In genomic region chr1:167734227-167734626, GRCh38 we compare ENCODE assay signal across 21 cellular contexts. TPM values are rescaled to one million over a fixed set of nuclear protein-coding genes. Genes with fewer than 3 reads are reported as not detected.
DNase-seq lines count a peak whose midpoint lies in the region; ATAC-seq, FAIRE-seq and TF ChIP-seq lines count a peak whose summit lies in the region.
"Had no signal": no experiment of that assay in that cellular context is flagged by ENCODE, and none has a peak within 500 bp of the region (broad histone marks: within the 10 kb centered on the region; RNA-seq: fewer than 3 reads in every experiment).

No MANE protein-coding gene starts in this region.

- no peak overlapping the region for H3K56ac ChIP-seq in H1 (replicated peaks; ENCODE audit: insufficient read length, low read depth, low read length)

- peaks cover 3% of the 10 kb centered on the region for H3F3A ChIP-seq in smooth muscle cell (ENCODE audit: low read depth)

- H3K4ac ChIP-seq in H1 (replicated peaks; ENCODE audit: insufficient read length, low read depth, low read length) = no peak overlapping the region
- H3K4ac ChIP-seq in trophoblast cell (ENCODE audit: low read depth, low read length) = peak overlapping the region; percentile 37

- TF ChIP-seq RAD21 in HepG2 (CRISPR knock-in tag; IDR thresholded peaks at IDR 0.05) (no peak), H1 (IDR thresholded peaks at IDR 0.05 in 1 of 2, conservative IDR thresholded peaks at IDR 0.05 in 1 of 2; ENCODE audit: low read depth in 2 of 2, low read length in 2 of 2) (no peak)

- no peak overlapping the region for H2BK5ac ChIP-seq in H1 (ENCODE audit: low read depth, low read length)
- no peak overlapping the region for H2BK5ac ChIP-seq in trophoblast cell (ENCODE audit: low read depth, low read length, poor library complexity)

- H3K36me3 ChIP-seq in HepG2 (replicated peaks in 1 of 2; ENCODE audit: control insufficient read depth in 1 of 2, insufficient read depth in 2 of 2, low read length in 2 of 2) (peaks cover 1 to 11% of the 10 kb centered on the region in 2 experiments; a peak in 2 of 5 replicates), right lobe of liver (no peaks in the 10 kb centered on the region), H1 (ENCODE audit: control insufficient read depth in 2 of 4, insufficient read depth in 4 of 4, low read length in 3 of 4) (peaks cover 0 to 9% (median 4%) of the 10 kb centered on the region in 4 experiments; a peak in 4 of 8 replicates), trophoblast cell (ENCODE audit: control insufficient read depth in 1 of 2, insufficient read depth in 2 of 2, low read length in 2 of 2) (peaks cover 15 to 38% of the 10 kb centered on the region in 2 experiments), smooth muscle cell (ENCODE audit: low read depth) (peaks cover 12% of the 10 kb centered on the region)

- FAIRE-seq in HepG2 (lab: Jason Lieb, UNC) (no peak), H1 (lab: Jason Lieb, UNC) (no peak)
- FAIRE-seq: A549, D721Med, G401.6, GM12891, GM19239 had no signal

- peaks cover 35% of the 10 kb centered on the region for H3K4me1 ChIP-seq in HepG2 (ENCODE audit: insufficient read depth, low read length)
- no peaks in the 10 kb centered on the region for H3K4me1 ChIP-seq in right lobe of liver
- peaks cover 0 to 2% (median 1%) of the 10 kb centered on the region in 4 experiments; a peak in 3 of 7 replicates for H3K4me1 ChIP-seq in H1 (replicated peaks in 1 of 4; ENCODE audit: control insufficient read depth in 3 of 4, insufficient read depth in 4 of 4, low read length in 3 of 4)
- peaks cover 6 to 13% of the 10 kb centered on the region in 2 experiments for H3K4me1 ChIP-seq in trophoblast cell (ENCODE audit: control insufficient read depth in 1 of 2, insufficient read depth in 2 of 2, low read length in 2 of 2)
- H3K4me1 ChIP-seq in smooth muscle cell (ENCODE audit: low read depth) = no peaks in the 10 kb centered on the region
- H3K4me1 ChIP-seq: A549 had no signal

- H3K18ac ChIP-seq in H1 (ENCODE audit: extremely low read depth, low read length) = no peak overlapping the region
- no peak overlapping the region for H3K18ac ChIP-seq in trophoblast cell (ENCODE audit: low read length)

- H4K5ac ChIP-seq in H1 (ENCODE audit: insufficient read length, low read depth, low read length) = no peak overlapping the region

- no peak overlapping the region for H2BK20ac ChIP-seq in H1 (ENCODE audit: low read length)

- H3K4me3 ChIP-seq in HepG2 (replicated peaks in 1 of 3; ENCODE audit: insufficient read depth in 1 of 3, low read depth in 2 of 3, low read length in 3 of 3) = no peak overlapping the region
- no peak overlapping the region for H3K4me3 ChIP-seq in right lobe of liver
- H3K4me3 ChIP-seq in H1 (ENCODE audit: extremely low read depth in 1 of 4, insufficient read depth in 2 of 4, low read depth in 3 of 4, low read length in 4 of 4) = no peak overlapping the region
- H3K4me3 ChIP-seq in trophoblast cell (ENCODE audit: low read depth, low read length) = no peak overlapping the region
- H3K4me3 ChIP-seq in smooth muscle cell = no peak overlapping the region
- H3K4me3 ChIP-seq: A549; BLaER1 treated with 17β-estradiol and CSF1 and Interleukin-3, amounts not matched to agents 10 nM and 100 nM had no signal

- H4K8ac ChIP-seq in H1 (ENCODE audit: extremely low read depth, insufficient read depth, low read length) (no peak overlapping the region), trophoblast cell (ENCODE audit: low read depth, low read length) (no peak overlapping the region)

- TF ChIP-seq EP300 in HepG2 (IDR thresholded peaks at IDR 0.05; ENCODE audit: low read depth in 2 of 2, low read length in 2 of 2) (no peak), HepG2 (CRISPR knock-in tag; IDR thresholded peaks at IDR 0.05; ENCODE audit: borderline replicate concordance) (no peak), H1 (IDR thresholded peaks at IDR 0.05; ENCODE audit: borderline replicate concordance in 1 of 2, low read depth in 2 of 2, low read length in 2 of 2) (no peak)

- no peaks in the 10 kb centered on the region for H3K23me2 ChIP-seq in H1 (ENCODE audit: low read depth, low read length)

- ATAC-seq in HepG2 = no peak
- ATAC-seq in right lobe of liver = no peak
- ATAC-seq: A549; CD8-positive, alpha-beta T cell had no signal

- in situ Hi-C loops in HepG2 (cut with HindIII; ENCODE audit: extremely low pct_ligation_motif_present, low pct_unique_long_range_greater_than_20kb) = no loop called here

- H3K79me1 ChIP-seq in H1 (ENCODE audit: low read depth, low read length) (peaks cover 10% of the 10 kb centered on the region), trophoblast cell (ENCODE audit: low read length) (no peaks in the 10 kb centered on the region)

- H3K27me3 ChIP-seq in HepG2 (ENCODE audit: control insufficient read depth in 1 of 2, insufficient read depth in 2 of 2, low read length in 2 of 2) = no peaks in the 10 kb centered on the region
- no peaks in the 10 kb centered on the region for H3K27me3 ChIP-seq in right lobe of liver
- no peaks in the 10 kb centered on the region for H3K27me3 ChIP-seq in H1 (replicated peaks in 1 of 4; ENCODE audit: control insufficient read depth in 3 of 4, extremely low read depth in 1 of 4, insufficient read depth in 3 of 4, low read length in 3 of 4)
- no peaks in the 10 kb centered on the region for H3K27me3 ChIP-seq in trophoblast cell (ENCODE audit: insufficient read depth, low read length)
- no peaks in the 10 kb centered on the region for H3K27me3 ChIP-seq in smooth muscle cell (ENCODE audit: low read depth)
- H3K27me3 ChIP-seq: BLaER1 treated with 17β-estradiol and CSF1 and Interleukin-3, amounts not matched to agents 10 nM and 100 nM had no signal

- no peak overlapping the region for H3K14ac ChIP-seq in H1 (ENCODE audit: insufficient read length)
- H3K14ac ChIP-seq in trophoblast cell (ENCODE audit: low read length) = no peak overlapping the region

- no peaks in the 10 kb centered on the region for H3K9me3 ChIP-seq in HepG2 (ENCODE audit: low read length)
- no peaks in the 10 kb centered on the region for H3K9me3 ChIP-seq in right lobe of liver
- H3K9me3 ChIP-seq in H1 (ENCODE audit: insufficient read depth in 2 of 2, low read depth in 1 of 2, low read length in 1 of 2) = peaks cover 0 to 4% of the 10 kb centered on the region in 2 experiments; a peak in 1 of 4 replicates
- H3K9me3 ChIP-seq in trophoblast cell (ENCODE audit: insufficient read depth, low read depth, low read length) = no peaks in the 10 kb centered on the region
- no peaks in the 10 kb centered on the region for H3K9me3 ChIP-seq in smooth muscle cell (replicated peaks; ENCODE audit: low read depth)
- H3K9me3 ChIP-seq: Caco-2 had no signal

- no peak overlapping the region for H4K12ac ChIP-seq in trophoblast cell (ENCODE audit: low read depth, low read length)

- no peak overlapping the region for H2BK15ac ChIP-seq in H1 (ENCODE audit: low read length)

- H2BK12ac ChIP-seq in H1 (ENCODE audit: low read depth, low read length) (no peak overlapping the region), trophoblast cell (ENCODE audit: low read length) (no peak overlapping the region)

- intact Hi-C loops in HepG2 (cut with micrococcal nuclease; ENCODE audit: unreplicated experiment) = no loop called here
- intact Hi-C loops in right lobe of liver (cut with DNase I) = no loop called here

- TF ChIP-seq CTCF in HepG2 (CRISPR knock-in tag; IDR thresholded peaks at IDR 0.05) (no peak), right lobe of liver (IDR thresholded peaks at IDR 0.05) (no peak), H1 (IDR thresholded peaks at IDR 0.05; ENCODE audit: control extremely low read depth in 1 of 3, insufficient read depth in 1 of 3, low read depth in 1 of 3, low read length in 3 of 3) (no peak), smooth muscle cell (IDR thresholded peaks at IDR 0.05; ENCODE audit: borderline replicate concordance, insufficient read depth, poor library complexity, severe bottlenecking) (no peak)

- no peak overlapping the region for H3K4me2 ChIP-seq in HepG2 (ENCODE audit: low read depth, low read length)
- H3K4me2 ChIP-seq in H1 (ENCODE audit: insufficient read depth in 1 of 2, low read depth in 2 of 2, low read length in 2 of 2) = no peak overlapping the region
- H3K4me2 ChIP-seq in trophoblast cell (ENCODE audit: low read length) = no peak overlapping the region
- no peak overlapping the region for H3K4me2 ChIP-seq in smooth muscle cell
- H3K4me2 ChIP-seq: A549; BLaER1 treated with 17β-estradiol and CSF1 and Interleukin-3, amounts not matched to agents 10 nM and 100 nM had no signal

- H3K9ac ChIP-seq in HepG2 (ENCODE audit: insufficient read depth, low read depth, low read length) = no peak overlapping the region
- H3K9ac ChIP-seq in H1 (replicated peaks in 1 of 4; ENCODE audit: extremely low read depth in 1 of 4, low read depth in 3 of 4, low read length in 3 of 4) = no peak overlapping the region
- no peak overlapping the region for H3K9ac ChIP-seq in trophoblast cell (ENCODE audit: low read length)
- H3K9ac ChIP-seq in smooth muscle cell (ENCODE audit: low read depth) = no peak overlapping the region
- H3K9ac ChIP-seq: BLaER1 treated with 17β-estradiol and CSF1 and Interleukin-3, amounts not matched to agents 10 nM and 100 nM had no signal

- H3K79me2 ChIP-seq in HepG2 (ENCODE audit: insufficient read depth, low read length) (peaks cover 45% of the 10 kb centered on the region), H1 (ENCODE audit: control insufficient read depth in 1 of 2, insufficient read depth in 2 of 2, low read length in 2 of 2) (peaks cover 0 to 77% of the 10 kb centered on the region in 2 experiments; a peak in 2 of 4 replicates), trophoblast cell (ENCODE audit: control insufficient read depth, insufficient read depth, low read length, poor library complexity) (peaks cover 41% of the 10 kb centered on the region), smooth muscle cell (ENCODE audit: low read depth) (peaks cover 100% of the 10 kb centered on the region)

- H4K20me1 ChIP-seq in HepG2 (ENCODE audit: insufficient read depth, low read length) = 0 out of 2 replicates have a peak, but pooled peaks cover 5% of the 10 kb centered on the region
- peaks cover 1 to 20% of the 10 kb centered on the region in 2 experiments for H4K20me1 ChIP-seq in H1 (replicated peaks in 1 of 2; ENCODE audit: control insufficient read depth in 1 of 2, insufficient read depth in 2 of 2, low read length in 2 of 2)
- H4K20me1 ChIP-seq in smooth muscle cell (ENCODE audit: low read depth) = peaks cover 100% of the 10 kb centered on the region

- no TSS peak for BruUV-seq in HepG2 (replicated peaks; lab: Mats Ljungman, UMichigan)

- no peak overlapping the region for H2AK5ac ChIP-seq in H1 (ENCODE audit: low read depth, low read length)
- H2AK5ac ChIP-seq in trophoblast cell (ENCODE audit: low read length) = no peak overlapping the region

- H2BK120ac ChIP-seq in H1 (replicated peaks; ENCODE audit: low read depth, low read length) = no peak overlapping the region
- no peak overlapping the region for H2BK120ac ChIP-seq in trophoblast cell (ENCODE audit: insufficient read depth, low read length, poor library complexity)

- no peak overlapping the region for H4K91ac ChIP-seq in H1 (replicated peaks; ENCODE audit: insufficient read length, low read length)
- H4K91ac ChIP-seq in trophoblast cell (ENCODE audit: low read depth, low read length) = no peak overlapping the region

- H2AFZ ChIP-seq in HepG2 (ENCODE audit: low read length) = no peak overlapping the region
- no peak overlapping the region for H2AFZ ChIP-seq in H1 (ENCODE audit: low read length)
- H2AFZ ChIP-seq in trophoblast cell (ENCODE audit: insufficient read depth, low read length, poor library complexity) = no peak overlapping the region
- H2AFZ ChIP-seq in smooth muscle cell (ENCODE audit: low read depth) = no peak overlapping the region

- POLR2A ChIA-PET in HepG2 (lab: Yijun Ruan, JAX) = no interaction called here
- POLR2A ChIA-PET in H1 (lab: Charles Lee; ENCODE audit: partially characterized antibody) = no interaction called here

- H3K27ac ChIP-seq in HepG2 (ENCODE audit: extremely low read length, insufficient read depth, low read length) = no peak overlapping the region
- no peak overlapping the region for H3K27ac ChIP-seq in right lobe of liver
- no peak overlapping the region for H3K27ac ChIP-seq in H1 (ENCODE audit: low read depth, low read length)
- H3K27ac ChIP-seq in trophoblast cell (ENCODE audit: low read depth, low read length) = no peak overlapping the region
- H3K27ac ChIP-seq in smooth muscle cell (ENCODE audit: low read depth) = no peak overlapping the region
- H3K27ac ChIP-seq: 22Rv1; A549; BLaER1 treated with 17β-estradiol and CSF1 and Interleukin-3, amounts not matched to agents 10 nM and 100 nM; C4-2B had no signal

- DNase-seq in HepG2 (ENCODE audit: low spot score) (no peak), right lobe of liver (no peak), H1 (ENCODE audit: low read depth in 1 of 2, low spot score in 2 of 2) (no peak), trophoblast cell (no peak), HCEC 1CT (no peak), smooth muscle cell (lab: John Stamatoyannopoulos, UW; ENCODE audit: unreplicated experiment) (no peak)
- DNase-seq: AML-193; Caco-2; Calu3; CD4-positive, alpha-beta T cell; CD8-positive, alpha-beta T cell; DMS79 treated with DMSO at 0.1 percent for 48 hours; GF-D8 had no signal

- WGBS in HepG2 (ENCODE audit: low lambda C conversion rate) = 98% methylated on average over 4 of the region's 4 CpGs
- 95% methylated on average over 2 of the region's 4 CpGs for WGBS in right lobe of liver (ENCODE audit: insufficient coverage, low coverage, low lambda C conversion rate, missing lambda C conversion rate)
- WGBS in H1 (ENCODE audit: extremely low coverage in 1 of 2, insufficient coverage in 1 of 2, insufficient read length in 1 of 2, insufficient replicate concordance in 2 of 2, low coverage in 1 of 2, low lambda C conversion rate in 2 of 2, missing lambda C conversion rate in 1 of 2), 2 experiments = 91% methylated on average over 4 of the region's 4 CpGs; no CpG with 5 or more reads in 1 of the 2 experiments
- no CpG with 5 or more reads among the region's 4 CpGs for WGBS in trophoblast cell (ENCODE audit: extremely low coverage, insufficient coverage, insufficient read length)
- 97% methylated on average over 4 of the region's 4 CpGs for WGBS in smooth muscle cell (ENCODE audit: low lambda C conversion rate)

- no peak for TF ChIP-seq POLR2A in HepG2 (IDR thresholded peaks at IDR 0.05; ENCODE audit: insufficient read depth in 1 of 2, low read depth in 2 of 2, low read length in 2 of 2)
- no peak for TF ChIP-seq POLR2A in right lobe of liver (IDR thresholded peaks at IDR 0.05)
- TF ChIP-seq POLR2A in H1 (IDR thresholded peaks at IDR 0.05; ENCODE audit: control extremely low read depth in 1 of 2, low read depth in 2 of 2, low read length in 2 of 2) = no peak

- CTCF ChIA-PET in HepG2 (lab: Yijun Ruan, JAX; ENCODE audit: low intra/inter-chr PET ratio, low total read pairs) = no interaction called here
- CTCF ChIA-PET in H1 (lab: Charles Lee; ENCODE audit: partially characterized antibody) = no interaction called here

- H3K23ac ChIP-seq in H1 (ENCODE audit: insufficient read length) (no peak overlapping the region), trophoblast cell (ENCODE audit: low read length) (no peak overlapping the region)

RNA-seq across cellular contexts. Expression of gene MPZL1, which starts 12.4 kb away (rescaled TPM):
- total RNA-seq in HepG2 (2016; rRNA removed; fragmentation: Illumina TruSeq; extraction: Trizol) = 43.9 and 68.7 TPM in 2 replicates
- 32.2 and 32.5 TPM in 2 replicates for total RNA-seq in HepG2 (2016; cell fraction: cytosol; rRNA removed; fragmentation: Illumina TruSeq; extraction: Trizol; ENCODE audit: low read depth)
- total RNA-seq in HepG2 (2016; cell fraction: insoluble cytoplasmic fraction; rRNA removed; fragmentation: Illumina TruSeq; extraction: Trizol) = 37.7 and 65.7 TPM in 2 replicates
- total RNA-seq in HepG2 (2016; cell fraction: membrane; rRNA removed; fragmentation: Illumina TruSeq; extraction: Trizol) = 33.4 and 37.7 TPM in 2 replicates
- total RNA-seq in HepG2 (2016; cell fraction: nucleus; rRNA removed; fragmentation: Illumina TruSeq; extraction: Trizol) = 62.3 and 75.4 TPM in 2 replicates
- 38.0 and 40.1 TPM in 2 replicates for polyA plus RNA-seq in HepG2 (2011; rRNA removed)
- 16.8 and 31.1 TPM in 2 replicates for polyA plus RNA-seq in HepG2 (2011; cell fraction: cytosol; rRNA removed)
- 16.0 and 18.0 TPM in 2 replicates for polyA plus RNA-seq in HepG2 (2011; cell fraction: nucleus; rRNA removed)
- polyA plus RNA-seq in HepG2 (2012) = 41.2 and 46.3 TPM in 2 replicates
- 9.7 and 14.9 TPM in 2 replicates for polyA plus RNA-seq in HepG2 (2016; cell fraction: cytosol; fragmentation: Illumina TruSeq; extraction: Trizol; ENCODE audit: low read depth)
- 43.0 and 47.2 TPM in 2 replicates for polyA plus RNA-seq in HepG2 (2016; cell fraction: insoluble cytoplasmic fraction; fragmentation: Illumina TruSeq; extraction: Trizol; ENCODE audit: low read depth)
- 21.1 and 21.8 TPM in 2 replicates for polyA plus RNA-seq in HepG2 (2016; cell fraction: membrane; fragmentation: Illumina TruSeq; extraction: Trizol; ENCODE audit: low read depth)
- 99.6 and 104 TPM in 2 replicates for polyA plus RNA-seq in HepG2 (2016; cell fraction: nucleus; fragmentation: Illumina TruSeq; extraction: Trizol; ENCODE audit: insufficient read depth, low read depth)
- polyA minus RNA-seq in HepG2 (2011; rRNA and poly(A)+ RNA removed; ENCODE audit: low replicate concordance) = 23.5 and 65.7 TPM in 2 replicates
- 37.6 and 52.6 TPM in 2 replicates for polyA minus RNA-seq in HepG2 (2011; cell fraction: cytosol; rRNA and poly(A)+ RNA removed)
- polyA minus RNA-seq in HepG2 (2011; cell fraction: nucleus; rRNA and poly(A)+ RNA removed) = 26.1 and 36.4 TPM in 2 replicates
- 10 to 100 TPM; 15.7 to 43.3 (median 18.9) TPM for total RNA-seq in right lobe of liver
- 120 and 128 TPM in 2 replicates for total RNA-seq in H1 (2021; fragmentation: NEBNext Ultra II Directional; extraction: Animal tissue kit (Norgen Biotek cat#: 25700))
- 31.1 and 37.8 TPM in 2 replicates for polyA plus RNA-seq in H1 (2011; rRNA removed)
- polyA plus RNA-seq in H1 (2011; cell fraction: cytosol; rRNA removed) = 36.1 TPM
- 25.1 TPM for polyA plus RNA-seq in H1 (2011; cell fraction: nucleus; rRNA removed)
- 38.9 to 72.5 TPM (median 40.5 TPM) in 4 replicates for polyA plus RNA-seq in H1 (2012, experiment 1 of 2)
- polyA plus RNA-seq in H1 (2012, experiment 2 of 2) = 14.1 TPM
- 65.8 TPM for polyA plus RNA-seq in H1 (2013, experiment 1 of 2)
- 82.6 TPM for polyA plus RNA-seq in H1 (2013, experiment 2 of 2)
- 61.1 and 88.5 TPM in 2 replicates for polyA minus RNA-seq in H1 (2011; rRNA and poly(A)+ RNA removed)
- 51.2 TPM for polyA minus RNA-seq in H1 (2011; cell fraction: cytosol; rRNA and poly(A)+ RNA removed)
- 52.0 TPM for polyA minus RNA-seq in H1 (2011; cell fraction: nucleus; rRNA and poly(A)+ RNA removed)
- 335 and 346 TPM in 2 replicates for polyA plus RNA-seq in trophoblast cell (2013)
- 250 and 264 TPM in 2 replicates for total RNA-seq in smooth muscle cell
- 276 and 303 TPM in 2 replicates for polyA plus RNA-seq in smooth muscle cell

Comparison
In these comparisons a context has a peak if more than half of its experiments do, and no peak if none do; other contexts are left out.
1. Of the 41 proteins assayed by ChIP-seq in both HepG2 and H1: peak only in HepG2: none; only in H1: none; in both: CEBPB; in neither: 40.